18 cellular contexts compared by ENCODE assay signal in genomic region chr1:163896001-163896400, GRCh38.
A peak's percentile ranks its signal among the peaks of the same experiment; 100 is the strongest.
DNase-seq lines count a peak whose midpoint lies in the region; ATAC-seq, FAIRE-seq and TF ChIP-seq lines count a peak whose summit lies in the region.
"Had no signal": no experiment of that assay in that cellular context is flagged by ENCODE, and none has a peak within 500 bp of the region (broad histone marks: within the 10 kb centered on the region; RNA-seq: fewer than 3 reads in every experiment).

No MANE protein-coding gene starts in this region.

- peak overlapping the region; percentile 72 for H2AFZ ChIP-seq in smooth muscle cell (ENCODE audit: low read depth)

- H4K20me1 ChIP-seq in smooth muscle cell (ENCODE audit: low read depth) = no peaks in the 10 kb centered on the region
- H4K20me1 ChIP-seq: BLaER1 treated with 17β-estradiol and CSF1 and Interleukin-3, amounts not matched to agents 10 nM and 100 nM had no signal

- H3K4me2 ChIP-seq in smooth muscle cell = no peak overlapping the region
- H3K4me2 ChIP-seq: BLaER1 treated with 17β-estradiol and CSF1 and Interleukin-3, amounts not matched to agents 10 nM and 100 nM had no signal

- H3K27me3 ChIP-seq in adipocyte (replicated peaks; ENCODE audit: control insufficient read depth, insufficient read depth, low read length) = no peaks in the 10 kb centered on the region
- no peaks in the 10 kb centered on the region for H3K27me3 ChIP-seq in smooth muscle cell (ENCODE audit: low read depth)
- H3K27me3 ChIP-seq: BLaER1 treated with 17β-estradiol and CSF1 and Interleukin-3, amounts not matched to agents 10 nM and 100 nM had no signal

- H3K9ac ChIP-seq in adipocyte (ENCODE audit: low read length) (peak overlapping the region; percentile 46), smooth muscle cell (ENCODE audit: low read depth) (no peak overlapping the region)
- H3K9ac ChIP-seq: BLaER1 treated with 17β-estradiol and CSF1 and Interleukin-3, amounts not matched to agents 10 nM and 100 nM had no signal

- intact Hi-C loops in lower leg skin (cut with DNase I; ENCODE audit: low total_unique reads) = no loop called here

- H3K27ac ChIP-seq in smooth muscle cell (ENCODE audit: low read depth) = peak overlapping the region; percentile 78
- H3K27ac ChIP-seq: BLaER1 treated with 17β-estradiol and CSF1 and Interleukin-3, amounts not matched to agents 10 nM and 100 nM had no signal

- peak overlapping the region; percentile 13 for H3K4me3 ChIP-seq in adipocyte (ENCODE audit: low read length)
- no peak overlapping the region for H3K4me3 ChIP-seq in smooth muscle cell
- no peak overlapping the region for H3K4me3 ChIP-seq in lower leg skin (ENCODE audit: low read depth, poor library complexity, severe bottlenecking)
- H3K4me3 ChIP-seq: BLaER1 treated with 17β-estradiol and CSF1 and Interleukin-3, amounts not matched to agents 10 nM and 100 nM had no signal

- 26% methylated on average over 1 of the region's 1 CpG for WGBS in smooth muscle cell (ENCODE audit: low lambda C conversion rate)
- WGBS in lower leg skin, 2 donors = 67 to 72% methylated on average over 1 of the region's 1 CpG

- no peaks in the 10 kb centered on the region for H3F3A ChIP-seq in smooth muscle cell (ENCODE audit: low read depth)

- H3K4me1 ChIP-seq in adipocyte (ENCODE audit: control insufficient read depth, insufficient read depth, low read length) (peaks cover 56% of the 10 kb centered on the region), smooth muscle cell (ENCODE audit: low read depth) (peaks cover 3% of the 10 kb centered on the region)
- H3K4me1 ChIP-seq: BLaER1 treated with 17β-estradiol and CSF1 and Interleukin-3, amounts not matched to agents 10 nM and 100 nM; Caco-2 had no signal

- H3K79me2 ChIP-seq in smooth muscle cell (ENCODE audit: low read depth) = no peaks in the 10 kb centered on the region

- ATAC-seq in HG03520 (IDR thresholded peaks at IDR 0.05; ENCODE audit: unreplicated experiment) (no peak), HG03108 (IDR thresholded peaks at IDR 0.05; ENCODE audit: unreplicated experiment) (no peak)

- H3K36me3 ChIP-seq in adipocyte (ENCODE audit: control insufficient read depth, insufficient read depth, low read length, severe bottlenecking) = no peaks in the 10 kb centered on the region
- no peaks in the 10 kb centered on the region for H3K36me3 ChIP-seq in smooth muscle cell (ENCODE audit: low read depth)
- H3K36me3 ChIP-seq: BLaER1 treated with 17β-estradiol and CSF1 and Interleukin-3, amounts not matched to agents 10 nM and 100 nM had no signal

- TF ChIP-seq CTCF in D721Med (IDR thresholded peaks at IDR 0.05; ENCODE audit: insufficient read depth, missing control alignments) (no peak), smooth muscle cell (IDR thresholded peaks at IDR 0.05; ENCODE audit: borderline replicate concordance, insufficient read depth, poor library complexity, severe bottlenecking) (no peak), lower leg skin (IDR thresholded peaks at IDR 0.05) (no peak)

- no peak for TF ChIP-seq POLR2A in lower leg skin (IDR thresholded peaks at IDR 0.05)

- H3K9me3 ChIP-seq in adipocyte (ENCODE audit: control insufficient read depth, low read length) = no peaks in the 10 kb centered on the region
- no peaks in the 10 kb centered on the region for H3K9me3 ChIP-seq in smooth muscle cell (replicated peaks; ENCODE audit: low read depth)
- H3K9me3 ChIP-seq: BLaER1 treated with 17β-estradiol and CSF1 and Interleukin-3, amounts not matched to agents 10 nM and 100 nM; Caco-2 had no signal

- DNase-seq in D721Med (ENCODE audit: insufficient read length, low spot score) (no peak), adipocyte (ENCODE audit: low read depth) (peak; percentile 42), fibroblast of peridontal ligament (ENCODE audit: extremely low read depth) (peak; percentile 48), smooth muscle cell (lab: John Stamatoyannopoulos, UW; ENCODE audit: unreplicated experiment) (no peak), lower leg skin (ENCODE audit: low spot score in 2 of 2) (no peak), DMS79 treated with DMSO at 0.1 percent for 48 hours (lab: John Stamatoyannopoulos, UW) (no peak)
- DNase-seq: 8988T; Caco-2; CD8-positive, alpha-beta memory T cell; DMS153; DMS79; GF-D8; H9; KG1 had no signal

- peak; percentile 90 for FAIRE-seq in D721Med (lab: Jason Lieb, UNC)
- FAIRE-seq: H1 had no signal

Comparison
In these comparisons a context has a peak if more than half of its experiments do, and no peak if none do; other contexts are left out.
1. DNase-seq: peak in adipocyte (single experiment) and fibroblast of peridontal ligament (single experiment); none in D721Med (single experiment), smooth muscle cell (single experiment), lower leg skin (0 of 2) and DMS79 treated with DMSO at 0.1 percent for 48 hours (single experiment).